Comparison of ENCODE assay signal across 24 cellular contexts in the genomic region with DNA sequence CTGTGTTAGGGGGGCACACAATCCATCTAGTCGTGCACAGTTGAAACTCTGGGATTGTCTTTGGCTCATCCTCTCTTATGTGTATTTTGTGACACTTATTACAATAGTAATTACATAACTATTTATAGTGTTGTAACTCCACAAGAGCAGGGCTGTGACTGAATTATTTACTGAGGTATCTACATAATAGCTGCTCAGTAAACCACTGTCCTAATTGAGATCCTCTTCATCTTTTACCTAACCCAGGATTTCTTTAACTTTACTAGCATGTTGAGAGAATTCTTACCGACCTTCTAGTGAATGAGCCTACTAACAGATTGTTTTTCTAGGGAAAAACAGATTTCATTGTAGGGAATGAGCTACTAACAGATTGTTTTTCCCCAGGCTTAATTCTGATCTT. TPM values are rescaled to one million over a fixed set of nuclear protein-coding genes. Genes with fewer than 3 reads are reported as not detected.
"Had no signal": no experiment of that assay in that cellular context is flagged by ENCODE, and none has a peak within 500 bp of the region (broad histone marks: within the 10 kb centered on the region; RNA-seq: fewer than 3 reads in every experiment).

No MANE protein-coding gene starts in this region.

- H3K4me3 Mint-ChIP-seq: activated CD8-positive, alpha-beta T cell treated with anti-CD3 and anti-CD28 coated beads, Interleukin-2, amount 10 ng/mL, durations not matched to agents 7 days and 5 days; activated naive CD8-positive, alpha-beta T cell treated with anti-CD3 and anti-CD28 coated beads, Interleukin-2, amount 50 U/mL, for 24 hours had no signal

- H3K27ac Mint-ChIP-seq: activated CD8-positive, alpha-beta T cell treated with anti-CD3 and anti-CD28 coated beads, Interleukin-2, amount 10 ng/mL, durations not matched to agents 7 days and 5 days; activated naive CD8-positive, alpha-beta T cell treated with anti-CD3 and anti-CD28 coated beads, Interleukin-2, amount 50 U/mL, for 24 hours had no signal

- H3K27ac ChIP-seq: ascending aorta, body of pancreas, PC-9 had no signal

- DNase-seq: activated CD4-positive, alpha-beta T cell treated with anti-CD3 and anti-CD28 coated beads for 4 hours; activated CD4-positive, alpha-beta T cell treated with anti-CD3 and anti-CD28 coated beads, Interleukin-2, amount 50 U/mL, for 4 hours; activated CD8-positive, alpha-beta T cell treated with anti-CD3 and anti-CD28 coated beads, Interleukin-2, amount 10 ng/mL, durations not matched to agents 7 days and 5 days; activated naive CD4-positive, alpha-beta T cell; activated naive CD8-positive, alpha-beta T cell treated with anti-CD3 and anti-CD28 coated beads, Interleukin-2, amount 50 U/mL, for 24 hours; activated T-cell treated with anti-CD3 and anti-CD28 coated beads, Interleukin-2, amount 50 U/mL, for 1 hour; amniotic stem cell; body of pancreas; central memory CD4-positive, alpha-beta T cell; MM.1S; NCI-H1105; NCI-H1436; NCI-H1694 treated with DMSO at 0.1 percent for 48 hours; NCI-H2029 treated with DMSO at 0.1 percent for 48 hours; NCI-H510A treated with DMSO at 0.1 percent for 48 hours; NCI-H69; NK-92 treated with Interleukin-12 subunit alpha and Interleukin-12 subunit beta, amount 100 ng/mL, for 24 hours; PC-9; SIG-M5; T-helper 2 cell; T1000 had no signal

- H3K4me3 ChIP-seq: ascending aorta, body of pancreas, PC-9 had no signal

- H2AFZ ChIP-seq: PC-9 had no signal

- H3K9me3 Mint-ChIP-seq: activated naive CD4-positive, alpha-beta T cell treated with anti-CD3 and anti-CD28 coated beads, Interleukin-2, amount 50 U/mL, for 72 hours; activated naive CD8-positive, alpha-beta T cell treated with anti-CD3 and anti-CD28 coated beads, Interleukin-2, amount 50 U/mL, for 24 hours had no signal

- ATAC-seq: activated CD4-positive, CD25-positive, alpha-beta regulatory T cell treated with anti-CD3 and anti-CD28 coated beads, Interleukin-2, amount 50 U/mL, for 24 hours; activated CD8-positive, alpha-beta T cell treated with anti-CD3 and anti-CD28 coated beads, Interleukin-2, amount 10 ng/mL, durations not matched to agents 7 days and 5 days; activated naive CD4-positive, alpha-beta T cell treated with anti-CD3 and anti-CD28 coated beads, Interleukin-2, amount 50 U/mL, for 72 hours; activated naive CD8-positive, alpha-beta T cell treated with anti-CD3 and anti-CD28 coated beads, Interleukin-2, amount 50 U/mL, for 24 hours; body of pancreas had no signal

- H3K27me3 Mint-ChIP-seq: activated naive CD8-positive, alpha-beta T cell treated with anti-CD3 and anti-CD28 coated beads, Interleukin-2, amount 50 U/mL, for 24 hours had no signal

- H3K4me1 ChIP-seq: body of pancreas had no signal

- H3K9me3 ChIP-seq: ascending aorta, body of pancreas had no signal

- H3K4me2 ChIP-seq: PC-9 had no signal

- H3K27me3 ChIP-seq: ascending aorta, body of pancreas had no signal

RNA-seq across cellular contexts. Expression of gene KIF9, which starts 11.2 kb away (rescaled TPM):
- total RNA-seq: ascending aorta had no signal
